In genomic region chr15:59268980-59269472, GRCh38 we compare ENCODE assay signal across 1 cellular context.
TF ChIP-seq lines count a peak whose summit lies in the region.

No MANE protein-coding gene starts in this region.

TF ChIP-seq in IMR-90, 13 proteins besides CTCF, POLR2A, EP300 and RAD21 (continued from another document):
- TF ChIP-seq, protein P1, sequence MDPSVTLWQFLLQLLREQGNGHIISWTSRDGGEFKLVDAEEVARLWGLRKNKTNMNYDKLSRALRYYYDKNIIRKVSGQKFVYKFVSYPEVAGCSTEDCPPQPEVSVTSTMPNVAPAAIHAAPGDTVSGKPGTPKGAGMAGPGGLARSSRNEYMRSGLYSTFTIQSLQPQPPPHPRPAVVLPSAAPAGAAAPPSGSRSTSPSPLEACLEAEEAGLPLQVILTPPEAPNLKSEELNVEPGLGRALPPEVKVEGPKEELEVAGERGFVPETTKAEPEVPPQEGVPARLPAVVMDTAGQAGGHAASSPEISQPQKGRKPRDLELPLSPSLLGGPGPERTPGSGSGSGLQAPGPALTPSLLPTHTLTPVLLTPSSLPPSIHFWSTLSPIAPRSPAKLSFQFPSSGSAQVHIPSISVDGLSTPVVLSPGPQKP (IDR thresholded peaks at IDR 0.05; ENCODE audit: borderline replicate concordance, low read depth, low read length), result no peak
- TF ChIP-seq SMC3 (IDR thresholded peaks at IDR 0.05; ENCODE audit: low read depth, low read length), result no peak
- TF ChIP-seq FOS (IDR thresholded peaks at IDR 0.05; ENCODE audit: low read depth, low read length), result no peak
